In the genomic region with DNA sequence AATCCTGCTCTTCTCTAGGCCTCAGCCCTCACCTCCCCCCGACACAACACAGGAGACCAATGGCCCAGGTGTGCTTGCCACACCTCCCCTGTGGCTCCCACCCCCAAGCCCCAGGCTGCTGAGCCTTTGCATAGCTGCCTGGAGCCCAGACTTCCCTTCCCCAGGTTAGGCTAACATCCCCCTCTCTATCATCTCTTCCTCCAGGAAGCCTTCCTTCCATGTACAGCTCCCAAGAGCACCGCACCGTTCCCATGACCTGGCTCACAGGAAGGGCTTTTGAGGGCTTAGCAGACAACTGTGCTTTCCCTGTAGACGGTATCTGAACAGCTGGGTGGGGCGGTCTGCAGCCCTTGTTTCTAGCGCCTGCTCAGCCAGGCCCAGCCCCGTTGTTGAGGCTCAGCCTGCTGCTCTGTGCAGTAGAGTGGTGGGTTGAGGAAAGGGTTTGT, we compare ENCODE assay signal across 22 cellular contexts. TPM values are rescaled to one million over a fixed set of nuclear protein-coding genes. Genes with fewer than 3 reads are reported as not detected.
DNase-seq lines count a peak whose midpoint lies in the region; ATAC-seq and TF ChIP-seq lines count a peak whose summit lies in the region.
"Had no signal": no experiment of that assay in that cellular context is flagged by ENCODE, and none has a peak within 500 bp of the region (broad histone marks: within the 10 kb centered on the region; RNA-seq: fewer than 3 reads in every experiment).

No MANE protein-coding gene starts in this region.

- H3K27ac Mint-ChIP-seq in brain (peak overlapping the region; percentile 9 to 91 (median 60)), nephron progenitor cell (peak overlapping the region; percentile 70)
- H3K27ac Mint-ChIP-seq: activated naive CD8-positive, alpha-beta T cell; natural killer cell; stimulated activated naive CD8-positive, alpha-beta T cell treated with anti-CD3 and anti-CD28 coated beads, Interleukin-15, Interleukin-2, amounts not matched to agents 100 ng/mL and 50 ng/mL, for 24 hours had no signal

- H3K4me3 Mint-ChIP-seq in brain = no peak overlapping the region
- no peak overlapping the region for H3K4me3 Mint-ChIP-seq in nephron progenitor cell
- H3K4me3 Mint-ChIP-seq: activated naive CD8-positive, alpha-beta T cell; activated T-cell treated with anti-CD3 and anti-CD28 coated beads, Interleukin-2, amount 50 U/mL, for 24 hours; immature natural killer cell; natural killer cell; stimulated activated naive CD8-positive, alpha-beta T cell treated with anti-CD3 and anti-CD28 coated beads, Interleukin-15, Interleukin-2, amounts not matched to agents 100 ng/mL and 50 ng/mL, for 24 hours had no signal

- H3K27me3 ChIP-seq in HUES64 (ENCODE audit: insufficient read depth, low read length) (no peaks in the 10 kb centered on the region), thyroid gland (no peaks in the 10 kb centered on the region)
- H3K27me3 ChIP-seq: brain microvascular endothelial cell had no signal

- peaks cover 57% of the 10 kb centered on the region for H3K4me1 ChIP-seq in HUES64 (ENCODE audit: insufficient read depth, low read length)
- peaks cover 44 to 57% of the 10 kb centered on the region in 2 donors for H3K4me1 ChIP-seq in thyroid gland

- intact Hi-C loops in thyroid gland (cut with DNase I) = loop anchor here (10.0 kb wide), 1 partner anchor 408 kb away; a partner anchor contains a TSS

- no peak for TF ChIP-seq POLR2A in thyroid gland (IDR thresholded peaks at IDR 0.05)

- DNase-seq in NCI-H2171 treated with DMSO at 0.1 percent for 48 hours (lab: John Stamatoyannopoulos, UW) (peak; percentile 6), NCI-H2171 (lab: John Stamatoyannopoulos, UW) (no peak), nephron progenitor cell (no peak), thyroid gland (no peak), NCI-H1105 treated with DMSO at 0.1 percent for 48 hours (lab: John Stamatoyannopoulos, UW) (no peak)
- DNase-seq: activated CD4-positive, alpha-beta T cell treated with anti-CD3 and anti-CD28 coated beads, Interleukin-2, amount 50 U/mL, for 48 hours; activated T-cell treated with anti-CD3 and anti-CD28 coated beads, Interleukin-2, amount 50 U/mL, for 24 hours; brain microvascular endothelial cell; DMS53; immature natural killer cell; natural killer cell; NCI-H1436; NCI-H226; SK-N-SH had no signal

- H3K4me3 ChIP-seq in HUES64 (ENCODE audit: low read length) (no peak overlapping the region), thyroid gland (replicated peaks in 1 of 3) (no peak overlapping the region)
- H3K4me3 ChIP-seq: HAP-1 had no signal

- H3K27ac ChIP-seq in HUES64 (ENCODE audit: low read depth, low read length) (no peak overlapping the region), thyroid gland (peak overlapping the region in 1 of 3 donors; percentile 82)
- H3K27ac ChIP-seq: brain microvascular endothelial cell, C4-2B, epithelial cell of prostate had no signal

- H3K9me3 ChIP-seq in HUES64 (ENCODE audit: insufficient read depth, low read depth, low read length) (no peaks in the 10 kb centered on the region), thyroid gland (no peaks in the 10 kb centered on the region)
- H3K9me3 ChIP-seq: HAP-1, SK-N-SH had no signal

- H3K9ac ChIP-seq in HUES64 (ENCODE audit: low read depth, low read length) = peak overlapping the region; percentile 25; the same call in 1 of the 2 replicates
- H3K9ac ChIP-seq: SK-N-SH had no signal

- WGBS in HUES64 = 86% methylated on average over 7 of the region's 7 CpGs
- WGBS in thyroid gland, 2 donors = 66 to 67% methylated on average over 7 of the region's 7 CpGs

- TF ChIP-seq CTCF in brain (conservative IDR thresholded peaks at IDR 0.05) (no peak), nephron progenitor cell (IDR thresholded peaks at IDR 0.05) (no peak), thyroid gland (IDR thresholded peaks at IDR 0.05) (no peak)

- ATAC-seq in GM19467 (IDR thresholded peaks at IDR 0.05; ENCODE audit: unreplicated experiment) = no peak
- ATAC-seq: natural killer cell had no signal

- H3K27me3 Mint-ChIP-seq in brain (no peaks in the 10 kb centered on the region), nephron progenitor cell (ENCODE audit: low read depth, poor library complexity) (no peaks in the 10 kb centered on the region)

- no peaks in the 10 kb centered on the region for H3K36me3 ChIP-seq in HUES64 (ENCODE audit: insufficient read depth, low read length)
- H3K36me3 ChIP-seq in thyroid gland = no peaks in the 10 kb centered on the region
- H3K36me3 ChIP-seq: brain microvascular endothelial cell, HAP-1 had no signal

- peaks cover 0 to 2% (median 0%) of the 10 kb centered on the region in 5 experiments for H3K9me3 Mint-ChIP-seq in brain
- H3K9me3 Mint-ChIP-seq in nephron progenitor cell = no peaks in the 10 kb centered on the region
- H3K9me3 Mint-ChIP-seq: activated T-cell treated with anti-CD3 and anti-CD28 coated beads, Interleukin-2, amount 50 U/mL, for 24 hours; immature natural killer cell; natural killer cell; stimulated activated naive CD8-positive, alpha-beta T cell treated with anti-CD3 and anti-CD28 coated beads, Interleukin-15, Interleukin-2, amounts not matched to agents 100 ng/mL and 50 ng/mL, for 24 hours had no signal

- no peaks in the 10 kb centered on the region for H3K36me3 Mint-ChIP-seq in brain
- no peaks in the 10 kb centered on the region for H3K36me3 Mint-ChIP-seq in nephron progenitor cell (ENCODE audit: low read depth)
- H3K36me3 Mint-ChIP-seq: activated naive CD8-positive, alpha-beta T cell; natural killer cell had no signal

- H3K4me1 Mint-ChIP-seq in brain (peaks cover 55% of the 10 kb centered on the region), nephron progenitor cell (peaks cover 56% of the 10 kb centered on the region)

RNA-seq across cellular contexts. Expression of a gene that starts 3.5 kb away (rescaled TPM):
- polyA plus RNA-seq in HUES64 (2013, experiment 1 of 2) = 2.1 TPM
- 4.1 TPM for polyA plus RNA-seq in HUES64 (2013, experiment 2 of 2)
- polyA plus RNA-seq in brain (ENCODE audit: insufficient read depth, low read depth, low replicate concordance) = 9.0 TPM
- total RNA-seq in thyroid gland = 10 to 100 TPM; 10.2 to 41.3 (median 26.3) TPM

RNA-seq across cellular contexts. Expression of a gene that starts 35.3 kb away (rescaled TPM):
- 10.2 TPM for polyA plus RNA-seq in HUES64 (2013, experiment 1 of 2)
- 13.8 TPM for polyA plus RNA-seq in HUES64 (2013, experiment 2 of 2)
- 17.3 TPM for polyA plus RNA-seq in brain (ENCODE audit: insufficient read depth, low read depth, low replicate concordance)
- 10 to 100 TPM; 16.8 to 43.3 (median 21.1) TPM for total RNA-seq in thyroid gland
